ENCODE assay signal across 8 cellular contexts in the genomic region with DNA sequence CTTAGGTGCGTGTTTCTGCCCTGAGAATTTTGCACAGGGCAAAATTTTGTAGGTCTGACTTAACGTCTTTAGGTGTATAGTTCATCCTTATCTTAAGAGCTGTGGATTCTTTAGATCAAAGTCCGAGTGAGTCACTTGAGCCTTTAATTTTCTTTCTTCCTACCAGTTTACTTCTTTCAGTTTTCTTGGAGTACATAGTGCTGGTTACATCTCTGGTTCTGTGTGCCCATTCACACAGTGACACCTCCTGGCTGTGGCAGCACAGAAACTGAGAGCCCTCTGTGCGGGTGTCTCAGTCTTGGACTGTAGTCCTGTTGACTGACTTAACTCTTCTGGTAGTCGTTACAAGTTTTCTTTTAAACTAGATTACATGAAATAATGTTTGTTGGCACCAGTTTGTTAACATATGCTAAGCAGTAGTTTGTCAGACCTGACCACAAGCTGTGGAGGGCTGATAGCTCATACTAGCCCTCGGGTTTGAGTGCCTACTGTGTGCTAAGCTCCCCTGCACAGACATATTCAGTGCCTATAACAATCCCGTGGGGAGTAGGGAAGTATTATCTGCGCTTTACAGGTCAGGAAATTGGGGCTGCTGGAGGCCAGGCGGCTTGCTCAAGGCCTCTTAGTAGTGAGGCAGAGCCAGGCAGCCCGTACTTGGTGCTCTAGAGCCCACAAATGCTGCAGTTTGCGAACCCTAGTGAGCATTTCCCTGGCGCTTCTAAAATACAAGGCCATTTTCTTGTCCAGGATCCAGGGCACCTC. TPM values are rescaled to one million over a fixed set of nuclear protein-coding genes. Genes with fewer than 3 reads are reported as not detected.
DNase-seq lines count a peak whose midpoint lies in the region; ATAC-seq and TF ChIP-seq lines count a peak whose summit lies in the region.

No MANE protein-coding gene starts in this region.

- H3K9me3 Mint-ChIP-seq in central memory CD8-positive, alpha-beta T cell, result no peaks in the 10 kb centered on the region
- no peaks in the 10 kb centered on the region for H3K9me3 Mint-ChIP-seq in stimulated activated memory B cell treated with anti-CD40 and anti-IgM and Interleukin-4, amounts not matched to agents 10 μg/mL and 1 μg/mL and 100 μg/mL, for 72 hours

- peak overlapping the region; percentile 63 for H3K27ac Mint-ChIP-seq in central memory CD8-positive, alpha-beta T cell (ENCODE audit: low read depth)
- H3K27ac Mint-ChIP-seq in stimulated activated memory B cell treated with anti-CD40 and anti-IgM and Interleukin-4, amounts not matched to agents 10 μg/mL and 1 μg/mL and 100 μg/mL, for 72 hours, result peak overlapping the region; percentile 86

- H3K9me3 ChIP-seq in lower lobe of right lung, result no peaks in the 10 kb centered on the region

- H3K27ac ChIP-seq in HL-60 (replicated peaks) (peak overlapping the region; percentile 83), lower lobe of right lung (peak overlapping the region; percentile 90)

- H3K4me1 Mint-ChIP-seq in central memory CD8-positive, alpha-beta T cell, result peaks cover 75% of the 10 kb centered on the region
- H3K4me1 Mint-ChIP-seq in stimulated activated memory B cell treated with anti-CD40 and anti-IgM and Interleukin-4, amounts not matched to agents 10 μg/mL and 1 μg/mL and 100 μg/mL, for 72 hours, result peaks cover 77% of the 10 kb centered on the region

- peak overlapping the region; percentile 95 for H3K4me3 Mint-ChIP-seq in central memory CD8-positive, alpha-beta T cell
- peak overlapping the region; percentile 97 for H3K4me3 Mint-ChIP-seq in stimulated activated memory B cell treated with anti-CD40 and anti-IgM and Interleukin-4, amounts not matched to agents 10 μg/mL and 1 μg/mL and 100 μg/mL, for 72 hours

- no peaks in the 10 kb centered on the region for H3K27me3 Mint-ChIP-seq in central memory CD8-positive, alpha-beta T cell
- no peaks in the 10 kb centered on the region for H3K27me3 Mint-ChIP-seq in stimulated activated memory B cell treated with anti-CD40 and anti-IgM and Interleukin-4, amounts not matched to agents 10 μg/mL and 1 μg/mL and 100 μg/mL, for 72 hours

- DNase-seq in GF-D8 (lab: John Stamatoyannopoulos, UW) (peak; percentile 16), HL-60 (ENCODE audit: low read depth in 1 of 2, low spot score in 1 of 2) (peak; percentile 49 to 67), T-helper 22 cell (ENCODE audit: low read depth) (peak; percentile 30), lower lobe of right lung (peak; percentile 57)
- DNase-seq in central memory CD8-positive, alpha-beta T cell (ENCODE audit: low spot score in 2 of 2), result peak in 1 of 2 donors; percentile 23

- H3K27me3 ChIP-seq in HL-60 (ENCODE audit: insufficient read depth, poor library complexity, severe bottlenecking) (no peaks in the 10 kb centered on the region), lower lobe of right lung (ENCODE audit: low read depth) (no peaks in the 10 kb centered on the region)

- H3K36me3 Mint-ChIP-seq in central memory CD8-positive, alpha-beta T cell (ENCODE audit: insufficient read depth), result peaks cover 12% of the 10 kb centered on the region
- no peaks in the 10 kb centered on the region for H3K36me3 Mint-ChIP-seq in stimulated activated memory B cell treated with anti-CD40 and anti-IgM and Interleukin-4, amounts not matched to agents 10 μg/mL and 1 μg/mL and 100 μg/mL, for 72 hours

- ATAC-seq in central memory CD8-positive, alpha-beta T cell (replicated peaks; ENCODE audit: extremely low read depth, poor library complexity, severe bottlenecking), result peak; percentile 45
- ATAC-seq in lower lobe of right lung (peak in 1 of 2 donors; percentile 38), HG03469 (IDR thresholded peaks at IDR 0.05; ENCODE audit: unreplicated experiment) (no peak), HG03457 (IDR thresholded peaks at IDR 0.05; ENCODE audit: unreplicated experiment) (no peak)
- peak; percentile 34 for ATAC-seq in stimulated activated memory B cell treated with anti-CD40 and anti-IgM and Interleukin-4, amounts not matched to agents 10 μg/mL and 1 μg/mL and 100 μg/mL, for 72 hours

- TF ChIP-seq CTCF in HL-60 (IDR thresholded peaks at IDR 0.05; ENCODE audit: insufficient read depth, low read length) (peak; percentile 17), lower lobe of right lung (IDR thresholded peaks at IDR 0.05) (peak; percentile 39)

- H3K4me3 ChIP-seq in HL-60 (replicated peaks; ENCODE audit: insufficient read depth, low read length), result peak overlapping the region; percentile 79
- H3K4me3 ChIP-seq in lower lobe of right lung, result peak overlapping the region; percentile 88

- intact Hi-C loops in lower lobe of right lung (cut with DNase I), result no loop called here

- H3K4me1 ChIP-seq in lower lobe of right lung, result peaks cover 79% of the 10 kb centered on the region

- H3K36me3 ChIP-seq in lower lobe of right lung, result no peaks in the 10 kb centered on the region

RNA-seq across cellular contexts. Expression of gene GATAD2A, which starts 1.6 kb away (rescaled TPM):
- 84.0 TPM for total RNA-seq in lower lobe of right lung

Comparison
In these comparisons a context has a peak if more than half of its experiments do, and no peak if none do; other contexts are left out.
1. ATAC-seq: peak in central memory CD8-positive, alpha-beta T cell (single experiment) and stimulated activated memory B cell treated with anti-CD40 and anti-IgM and Interleukin-4, amounts not matched to agents 10 μg/mL and 1 μg/mL and 100 μg/mL, for 72 hours (single experiment); none in HG03469 (single experiment) and HG03457 (single experiment).